In the genomic region with DNA sequence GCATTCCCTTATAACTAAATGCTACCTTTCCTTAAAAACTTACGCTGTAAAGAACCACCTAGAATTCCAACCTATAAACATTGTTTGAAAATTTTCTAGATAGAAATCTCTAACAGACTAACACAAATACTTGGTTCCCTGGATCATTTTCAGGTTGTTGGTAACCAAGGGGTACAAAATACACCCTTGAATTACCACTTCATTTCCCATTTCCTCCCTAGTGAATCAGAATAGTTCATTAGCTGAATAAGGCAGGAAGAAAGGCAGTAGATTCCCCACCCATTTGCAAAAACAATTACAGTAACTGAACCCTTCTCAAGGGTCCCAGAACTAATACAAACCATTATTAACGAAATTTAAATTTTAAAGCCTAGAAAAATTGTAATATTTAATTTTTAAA, we compare ENCODE assay signal across 14 cellular contexts. TPM values are rescaled to one million over a fixed set of nuclear protein-coding genes. Genes with fewer than 3 reads are reported as not detected.
DNase-seq lines count a peak whose midpoint lies in the region; ATAC-seq and TF ChIP-seq lines count a peak whose summit lies in the region.
"Had no signal": no experiment of that assay in that cellular context is flagged by ENCODE, and none has a peak within 500 bp of the region (broad histone marks: within the 10 kb centered on the region; RNA-seq: fewer than 3 reads in every experiment).

No MANE protein-coding gene starts in this region.

- peaks cover 16% of the 10 kb centered on the region for H4K20me1 ChIP-seq in Karpas-422 (ENCODE audit: insufficient read depth, low read depth, low read length)
- peaks cover 84% of the 10 kb centered on the region for H4K20me1 ChIP-seq in neural progenitor cell (ENCODE audit: low read depth)

- H3K36me3 Mint-ChIP-seq in T-helper 2 cell treated with Interferon-gamma antibody and Interleukin-4, amounts not matched to agents 5 μg/mL and 100 μg/mL, for 36 hours (ENCODE audit: low read depth), result peaks cover 27% of the 10 kb centered on the region
- H3K36me3 Mint-ChIP-seq in MCF 10A (ENCODE audit: insufficient read depth, unreplicated experiment) (no peaks in the 10 kb centered on the region), neural progenitor cell (peaks cover 55% of the 10 kb centered on the region)
- peaks cover 37% of the 10 kb centered on the region for H3K36me3 Mint-ChIP-seq in activated CD4-positive, alpha-beta T cell treated with anti-CD3 and anti-CD28 coated beads for 36 hours (ENCODE audit: low read depth)

- H3K9ac ChIP-seq in Karpas-422 (ENCODE audit: low read length), result no peak overlapping the region
- H3K9ac ChIP-seq in neural progenitor cell, result no peak overlapping the region

- H3K9me3 Mint-ChIP-seq in T-helper 2 cell treated with Interferon-gamma antibody and Interleukin-4, amounts not matched to agents 5 μg/mL and 100 μg/mL, for 36 hours, result no peaks in the 10 kb centered on the region
- H3K9me3 Mint-ChIP-seq in MCF 10A (ENCODE audit: unreplicated experiment) (no peaks in the 10 kb centered on the region), neural progenitor cell (peaks cover 14% of the 10 kb centered on the region)
- H3K9me3 Mint-ChIP-seq in activated CD4-positive, alpha-beta T cell treated with anti-CD3 and anti-CD28 coated beads for 36 hours (ENCODE audit: low read depth), result no peaks in the 10 kb centered on the region

- H3K9me3 ChIP-seq in Karpas-422 (ENCODE audit: low read length) (no peaks in the 10 kb centered on the region), neural progenitor cell (ENCODE audit: low read depth) (no peaks in the 10 kb centered on the region)
- H3K9me3 ChIP-seq: suprapubic skin had no signal

- H3K36me3 ChIP-seq in Karpas-422 (ENCODE audit: insufficient read depth, low read length) (no peaks in the 10 kb centered on the region), neural progenitor cell (no peaks in the 10 kb centered on the region)
- H3K36me3 ChIP-seq: suprapubic skin had no signal

- H3K79me2 ChIP-seq in Karpas-422 (ENCODE audit: low read length), result peaks cover 96% of the 10 kb centered on the region
- H3K79me2 ChIP-seq in neural progenitor cell (ENCODE audit: low read depth), result peaks cover 99% of the 10 kb centered on the region

- H3K4me1 ChIP-seq in Karpas-422 (ENCODE audit: low read length) (peaks cover 58% of the 10 kb centered on the region), neural progenitor cell (peaks cover 35% of the 10 kb centered on the region)

- H2AFZ ChIP-seq in Karpas-422 (ENCODE audit: low read length) (no peak overlapping the region), neural progenitor cell (replicated peaks) (no peak overlapping the region)

- no peaks in the 10 kb centered on the region for H3K9me2 ChIP-seq in Karpas-422 (replicated peaks; ENCODE audit: insufficient read depth, low read length)

- intact Hi-C loops in MCF 10A (cut with micrococcal nuclease) (no loop called here), posterior vena cava (cut with DNase I) (no loop called here)
- intact Hi-C loops in activated CD4-positive, alpha-beta T cell treated with anti-CD3 and anti-CD28 coated beads for 36 hours (cut with DNase I, micrococcal nuclease), result loop anchor here in 1 of 2 experiments (5.0 kb wide), 1 partner anchor 40 kb away; no protein-coding TSS in a partner anchor

- TF ChIP-seq CTCF in MCF 10A (IDR thresholded peaks at IDR 0.05; ENCODE audit: unreplicated experiment), result no peak
- no peak for TF ChIP-seq CTCF in neural progenitor cell (IDR thresholded peaks at IDR 0.05)

- peak overlapping the region; percentile 17 for H3K4me3 Mint-ChIP-seq in T-helper 2 cell treated with Interferon-gamma antibody and Interleukin-4, amounts not matched to agents 5 μg/mL and 100 μg/mL, for 36 hours
- H3K4me3 Mint-ChIP-seq in MCF 10A (ENCODE audit: unreplicated experiment), result no peak overlapping the region
- no peak overlapping the region for H3K4me3 Mint-ChIP-seq in neural progenitor cell
- no peak overlapping the region for H3K4me3 Mint-ChIP-seq in activated CD4-positive, alpha-beta T cell treated with anti-CD3 and anti-CD28 coated beads for 36 hours

- ATAC-seq in activated CD4-positive, alpha-beta T cell treated with anti-CD3 and anti-CD28 coated beads for 36 hours, result no peak
- no peak for ATAC-seq in GM18867 (IDR thresholded peaks at IDR 0.05; ENCODE audit: unreplicated experiment)
- ATAC-seq: esophagus mucosa had no signal

- H3K27ac Mint-ChIP-seq in T-helper 2 cell treated with Interferon-gamma antibody and Interleukin-4, amounts not matched to agents 5 μg/mL and 100 μg/mL, for 36 hours, result peak overlapping the region; percentile 45
- peak overlapping the region; percentile 42 for H3K27ac Mint-ChIP-seq in MCF 10A (ENCODE audit: low read depth, unreplicated experiment)
- H3K27ac Mint-ChIP-seq in neural progenitor cell, result no peak overlapping the region
- no peak overlapping the region for H3K27ac Mint-ChIP-seq in activated CD4-positive, alpha-beta T cell treated with anti-CD3 and anti-CD28 coated beads for 36 hours

- BruUV-seq in MCF 10A (replicated peaks; lab: Mats Ljungman, UMichigan), result no TSS peak

- H3K4me2 ChIP-seq in Karpas-422 (ENCODE audit: low read depth, low read length, poor library complexity, severe bottlenecking), result peak overlapping the region; percentile 50
- peak overlapping the region; percentile 87 for H3K4me2 ChIP-seq in neural progenitor cell

- POLR2A ChIA-PET in MCF 10A (lab: Yijun Ruan, JAX), result interaction anchor here (1.0 to 9.0 kb wide), 6 partner anchors 9 to 162 kb away, joined by 3 to 262 read pairs (median 4); partner anchors contain the start of gene SMAD4
- POLR2A ChIA-PET in activated CD4-positive, alpha-beta T cell treated with anti-CD3 and anti-CD28 coated beads for 36 hours (lab: Charles Lee), result no interaction called here

- no peaks in the 10 kb centered on the region for H3K27me3 Mint-ChIP-seq in T-helper 2 cell treated with Interferon-gamma antibody and Interleukin-4, amounts not matched to agents 5 μg/mL and 100 μg/mL, for 36 hours (ENCODE audit: low read depth)
- H3K27me3 Mint-ChIP-seq in MCF 10A (ENCODE audit: insufficient read depth, unreplicated experiment) (no peaks in the 10 kb centered on the region), neural progenitor cell (ENCODE audit: insufficient read depth, low read depth) (peaks cover 3% of the 10 kb centered on the region)
- H3K27me3 Mint-ChIP-seq in activated CD4-positive, alpha-beta T cell treated with anti-CD3 and anti-CD28 coated beads for 36 hours, result no peaks in the 10 kb centered on the region

- H3K27ac ChIP-seq in Karpas-422 (ENCODE audit: low read length), result 0 out of 2 replicates have a peak overlapping the region, but pooled peaks have one; percentile 7
- no peak overlapping the region for H3K27ac ChIP-seq in neural progenitor cell
- H3K27ac ChIP-seq: suprapubic skin had no signal

- peaks cover 11% of the 10 kb centered on the region for H3F3A ChIP-seq in neural progenitor cell (ENCODE audit: low read depth)

- CTCF ChIA-PET in MCF 10A (lab: Yijun Ruan, JAX), result interaction anchor here (0.8 to 1.2 kb wide), 3 partner anchors 10 to 54 kb away, joined by 3 to 4 read pairs (median 4); no protein-coding TSS in a partner anchor
- CTCF ChIA-PET in activated CD4-positive, alpha-beta T cell treated with anti-CD3 and anti-CD28 coated beads for 36 hours (lab: Charles Lee), result interaction anchor here (1.2 to 1.3 kb wide), 2 partner anchors 10 to 23 kb away, joined by 3 to 5 read pairs; no protein-coding TSS in a partner anchor

- H3K4me3 ChIP-seq in Karpas-422 (ENCODE audit: low read length), result no peak overlapping the region
- H3K4me3 ChIP-seq in neural progenitor cell, result peak overlapping the region; percentile 11
- H3K4me3 ChIP-seq: suprapubic skin had no signal

- DNase-seq in T-helper 2 cell treated with Interferon-gamma antibody and Interleukin-4, amounts not matched to agents 5 μg/mL and 100 μg/mL, for 36 hours (ENCODE audit: low spot score), result no peak
- DNase-seq in T-helper 2 cell (no peak), Karpas-422 (no peak), MCF 10A (ENCODE audit: unreplicated experiment) (no peak), neural progenitor cell (ENCODE audit: low spot score) (no peak), posterior vena cava (ENCODE audit: low spot score) (no peak)
- DNase-seq in activated CD4-positive, alpha-beta T cell treated with anti-CD3 and anti-CD28 coated beads for 36 hours, result no peak
- DNase-seq: NCI-H1105 treated with DMSO at 0.1 percent for 48 hours, NCI-H446 treated with DMSO at 0.1 percent for 48 hours, RPMI8226, T-helper 9 cell had no signal

- peaks cover 62% of the 10 kb centered on the region for H3K4me1 Mint-ChIP-seq in T-helper 2 cell treated with Interferon-gamma antibody and Interleukin-4, amounts not matched to agents 5 μg/mL and 100 μg/mL, for 36 hours (ENCODE audit: low read depth)
- peaks cover 45% of the 10 kb centered on the region for H3K4me1 Mint-ChIP-seq in MCF 10A (ENCODE audit: insufficient read depth, unreplicated experiment)
- peaks cover 26% of the 10 kb centered on the region for H3K4me1 Mint-ChIP-seq in neural progenitor cell
- H3K4me1 Mint-ChIP-seq in activated CD4-positive, alpha-beta T cell treated with anti-CD3 and anti-CD28 coated beads for 36 hours, result peaks cover 65% of the 10 kb centered on the region

- no peaks in the 10 kb centered on the region for H3K27me3 ChIP-seq in Karpas-422 (ENCODE audit: low read length)
- H3K27me3 ChIP-seq in neural progenitor cell, result no peaks in the 10 kb centered on the region
- H3K27me3 ChIP-seq: suprapubic skin had no signal

RNA-seq across cellular contexts. Expression of gene MEX3C, which starts 5.5 kb away (rescaled TPM):
- 28.8 and 43.7 TPM in 2 replicates for total RNA-seq in Karpas-422 (2014; rRNA removed; shearing (Covaris generic); ENCODE audit: low replicate concordance)
- total RNA-seq in MCF 10A (2022) (65.3 and 81.9 TPM in 2 replicates), neural progenitor cell (ENCODE audit: low replicate concordance) (67.5 and 94.7 TPM in 2 replicates), posterior vena cava (10 to 100 TPM; 18.8 to 27.4 TPM)
- total RNA-seq in activated CD4-positive, alpha-beta T cell treated with anti-CD3 and anti-CD28 coated beads for 36 hours, result 10 to 100 TPM; 46.7 to 66.9 TPM

Comparison
In these comparisons a context has a peak if more than half of its experiments do, and no peak if none do; other contexts are left out.
1. H3K27ac Mint-ChIP-seq: peak in T-helper 2 cell treated with Interferon-gamma antibody and Interleukin-4, amounts not matched to agents 5 μg/mL and 100 μg/mL, for 36 hours (single experiment) and MCF 10A (single experiment); none in neural progenitor cell (single experiment) and activated CD4-positive, alpha-beta T cell treated with anti-CD3 and anti-CD28 coated beads for 36 hours (single experiment).